In genomic region chr15:26623071-26623470, GRCh38 we compare ENCODE assay signal across 21 cellular contexts.
"Had no signal": no experiment of that assay in that cellular context is flagged by ENCODE, and none has a peak within 500 bp of the region (broad histone marks: within the 10 kb centered on the region; RNA-seq: fewer than 3 reads in every experiment).

No MANE protein-coding gene starts in this region.

- H3K4me1 ChIP-seq: colonic mucosa, foreskin keratinocyte, uterus had no signal

- H3K27me3 Mint-ChIP-seq: naive thymus-derived CD8-positive, alpha-beta T cell; progenitor cell of endocrine pancreas; type B pancreatic cell had no signal

- H3K4me1 Mint-ChIP-seq: naive thymus-derived CD8-positive, alpha-beta T cell had no signal

- H3K9me3 ChIP-seq: colonic mucosa, uterus had no signal

- H2AFZ ChIP-seq: hepatocyte had no signal

- H3K79me2 ChIP-seq: hepatocyte had no signal

- H3K27ac ChIP-seq: colonic mucosa, foreskin keratinocyte, hepatocyte, ovary, uterus had no signal

- H3K4me3 Mint-ChIP-seq: endodermal cell; naive thymus-derived CD8-positive, alpha-beta T cell; type B pancreatic cell had no signal

- H3K4me3 ChIP-seq: colonic mucosa, hepatocyte, mucosa of descending colon, ovary, uterus had no signal

- H3K4me2 ChIP-seq: hepatocyte had no signal

- H3K27ac Mint-ChIP-seq: endodermal cell, progenitor cell of endocrine pancreas, type B pancreatic cell had no signal

- ATAC-seq: foreskin keratinocyte; left lobe of liver; mucosa of descending colon; naive thymus-derived CD8-positive, alpha-beta T cell; right cardiac atrium had no signal

- DNase-seq: colonic mucosa; effector CD4-positive, alpha-beta T cell; endodermal cell; erythroblast; foreskin keratinocyte; head of caudate nucleus; kidney glomerular epithelial cell; mammary epithelial cell; mucosa of descending colon; naive thymus-derived CD8-positive, alpha-beta T cell; nucleus accumbens; ovary; right cardiac atrium; small intestine; stimulated activated CD4-positive, alpha-beta T cell treated with anti-CD3 and anti-CD28 coated beads, Interleukin-12 subunit alpha, Interleukin-12 subunit beta, amount 100 ng/mL, for 4 hours; stimulated activated naive CD4-positive, alpha-beta T cell treated with Interleukin-2 at 50 U/mL for 16 hours; uterus had no signal

- H3K36me3 Mint-ChIP-seq: type B pancreatic cell had no signal

- H3K36me3 ChIP-seq: colonic mucosa, ovary, uterus had no signal

- H3K27me3 ChIP-seq: colonic mucosa, foreskin keratinocyte, hepatocyte, ovary, uterus had no signal
